In the genomic region with DNA sequence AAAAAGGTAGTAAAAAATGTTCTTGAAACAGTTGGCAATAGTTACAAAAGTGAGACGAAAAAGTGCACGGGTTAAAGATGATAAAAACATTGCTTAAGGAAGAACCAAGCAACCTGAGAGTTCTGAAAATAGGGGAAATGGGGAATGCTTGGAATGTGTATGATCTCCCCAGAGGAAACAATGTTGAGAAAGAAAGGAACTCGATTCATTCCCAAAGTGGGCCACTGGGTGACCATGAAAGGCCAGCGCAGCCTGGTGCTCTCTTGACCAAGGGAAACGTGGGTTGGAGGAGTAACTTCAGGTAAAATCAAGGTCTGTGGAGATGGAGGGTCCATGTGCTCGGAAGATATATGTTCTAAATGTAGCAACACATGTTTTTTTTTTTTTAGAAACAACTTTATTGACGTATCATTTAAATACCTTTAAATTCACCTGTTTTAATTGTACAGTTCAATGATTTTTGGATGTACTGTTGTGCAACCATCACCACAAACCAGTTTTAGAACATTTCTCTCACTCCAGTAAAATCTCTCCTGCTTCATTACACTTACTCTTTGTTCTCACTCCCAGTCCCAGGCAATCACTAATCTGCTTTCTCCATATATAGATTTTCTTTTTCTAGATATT, we compare ENCODE assay signal across 23 cellular contexts. TPM values are rescaled to one million over a fixed set of nuclear protein-coding genes. Genes with fewer than 3 reads are reported as not detected.
DNase-seq lines count a peak whose midpoint lies in the region; ATAC-seq, FAIRE-seq and TF ChIP-seq lines count a peak whose summit lies in the region.
"Had no signal": no experiment of that assay in that cellular context is flagged by ENCODE, and none has a peak within 500 bp of the region (broad histone marks: within the 10 kb centered on the region; RNA-seq: fewer than 3 reads in every experiment).

No MANE protein-coding gene starts in this region.

- no peaks in the 10 kb centered on the region for H3K36me3 ChIP-seq in CD4-positive, alpha-beta memory T cell (ENCODE audit: insufficient read depth, low read length)
- H3K36me3 ChIP-seq in GM23338 (ENCODE audit: insufficient read depth): no peaks in the 10 kb centered on the region
- no peaks in the 10 kb centered on the region for H3K36me3 ChIP-seq in K562 (ENCODE audit: control insufficient read depth, insufficient read depth, low read length)
- H3K36me3 ChIP-seq in naive thymus-derived CD4-positive, alpha-beta T cell (ENCODE audit: control insufficient read depth in 2 of 3, insufficient read depth in 3 of 3, low read length in 3 of 3): peaks cover 0 to 3% (median 0%) of the 10 kb centered on the region in 3 experiments
- H3K36me3 ChIP-seq: stomach, tibial nerve had no signal

- H3K4me3 ChIP-seq in CD4-positive, alpha-beta memory T cell (ENCODE audit: low read length in 2 of 2): no peak overlapping the region
- H3K4me3 ChIP-seq in GM23338 (no peak overlapping the region), K562 (no peak overlapping the region)
- H3K4me3 ChIP-seq in naive thymus-derived CD4-positive, alpha-beta T cell (ENCODE audit: low read length): no peak overlapping the region
- H3K4me3 ChIP-seq: stomach, tibial nerve had no signal

- H3K4me1 ChIP-seq in CD4-positive, alpha-beta memory T cell (ENCODE audit: insufficient read depth, low read length): peaks cover 51% of the 10 kb centered on the region
- peaks cover 8% of the 10 kb centered on the region; the same call in 1 of the 2 replicates for H3K4me1 ChIP-seq in GM23338 (ENCODE audit: insufficient read depth)
- peaks cover 4 to 5% of the 10 kb centered on the region in 2 experiments; a peak in 4 of 5 replicates for H3K4me1 ChIP-seq in K562 (replicated peaks in 1 of 2; ENCODE audit: control insufficient read depth in 2 of 2, insufficient read depth in 2 of 2, low read length in 2 of 2)
- H3K4me1 ChIP-seq in naive thymus-derived CD4-positive, alpha-beta T cell (ENCODE audit: control insufficient read depth in 2 of 2, insufficient read depth in 2 of 2, low read length in 2 of 2): peaks cover 16 to 32% of the 10 kb centered on the region in 2 donors

- no peaks in the 10 kb centered on the region for H3K79me2 ChIP-seq in GM23338 (replicated peaks; ENCODE audit: insufficient read depth)
- H3K79me2 ChIP-seq in K562 (ENCODE audit: control insufficient read depth, insufficient read depth, low read length): peaks cover 10% of the 10 kb centered on the region; the same call in 1 of the 3 replicates

- no peak overlapping the region for H3K4me3 Mint-ChIP-seq in CD4-positive, alpha-beta memory T cell
- H3K4me3 Mint-ChIP-seq in GM23338: no peak overlapping the region
- peak overlapping the region in 5 of 10 donors; percentile 14 to 31 (median 21) for H3K4me3 Mint-ChIP-seq in naive thymus-derived CD4-positive, alpha-beta T cell
- H3K4me3 Mint-ChIP-seq: brain had no signal

- H3K9me3 ChIP-seq in CD4-positive, alpha-beta memory T cell (ENCODE audit: control insufficient read depth in 1 of 2, low read length in 2 of 2): no peaks in the 10 kb centered on the region
- no peaks in the 10 kb centered on the region for H3K9me3 ChIP-seq in K562 (replicated peaks; ENCODE audit: control insufficient read depth, insufficient read depth, low read depth, low read length)
- no peaks in the 10 kb centered on the region for H3K9me3 ChIP-seq in naive thymus-derived CD4-positive, alpha-beta T cell (ENCODE audit: control insufficient read depth in 2 of 3, low read length in 3 of 3)
- H3K9me3 ChIP-seq: stomach, tibial nerve had no signal

- no peak for TF ChIP-seq RAD21 in K562 (CRISPR knock-in tag; conservative IDR thresholded peaks at IDR 0.05 in 1 of 2, IDR thresholded peaks at IDR 0.05 in 1 of 2)

- no peak overlapping the region for H3K9ac ChIP-seq in K562 (ENCODE audit: insufficient read depth in 1 of 2, low read depth in 2 of 2, low read length in 2 of 2)

- H3K4me1 Mint-ChIP-seq in CD4-positive, alpha-beta memory T cell: peaks cover 50 to 76% (median 65%) of the 10 kb centered on the region in 4 donors
- peaks cover 14% of the 10 kb centered on the region for H3K4me1 Mint-ChIP-seq in GM23338
- H3K4me1 Mint-ChIP-seq in naive thymus-derived CD4-positive, alpha-beta T cell: peaks cover 43 to 86% (median 81%) of the 10 kb centered on the region in 7 donors
- H3K4me1 Mint-ChIP-seq: brain had no signal

- H2AFZ ChIP-seq in GM23338: no peak overlapping the region
- H2AFZ ChIP-seq in K562 (ENCODE audit: low read depth, low read length): no peak overlapping the region

- H3K9me2 ChIP-seq in GM23338 (ENCODE audit: insufficient read depth): no peaks in the 10 kb centered on the region; the same call in 1 of the 2 replicates

- no peaks in the 10 kb centered on the region for H4K20me1 ChIP-seq in GM23338 (replicated peaks; ENCODE audit: insufficient read depth)
- no peaks in the 10 kb centered on the region for H4K20me1 ChIP-seq in K562 (replicated peaks; ENCODE audit: control insufficient read depth, insufficient read depth, low read length)

- TF ChIP-seq CTCF in GM23338 (conservative IDR thresholded peaks at IDR 0.05; ENCODE audit: low read depth in 2 of 2) (no peak), K562 (IDR thresholded peaks at IDR 0.05 in 2 of 3, conservative IDR thresholded peaks at IDR 0.05 in 1 of 3; ENCODE audit: insufficient read depth in 2 of 3, low read depth in 1 of 3, low read length in 3 of 3) (no peak)

- H3K27ac Mint-ChIP-seq in CD4-positive, alpha-beta memory T cell: peak overlapping the region in 6 of 7 donors; percentile 18 to 85 (median 59)
- H3K27ac Mint-ChIP-seq in GM23338: peak overlapping the region; percentile 73; the same call in 1 of the 2 replicates
- peak overlapping the region in 8 of 9 donors; percentile 9 to 88 (median 78) for H3K27ac Mint-ChIP-seq in naive thymus-derived CD4-positive, alpha-beta T cell
- H3K27ac Mint-ChIP-seq: brain had no signal

- CTCF ChIA-PET in CD4-positive, alpha-beta memory T cell (lab: Charles Lee; ENCODE audit: partially characterized antibody): no interaction called here
- CTCF ChIA-PET in K562 (lab: Yijun Ruan, JAX; ENCODE audit: low intra/inter-chr PET ratio): interaction anchor here (0.6 kb wide), 1 partner anchor 1696 kb away, joined by 3 read pairs; no protein-coding TSS in a partner anchor
- CTCF ChIA-PET in naive thymus-derived CD4-positive, alpha-beta T cell (lab: Charles Lee): interaction anchor here (1.5 to 1.7 kb wide), 2 partner anchors 19 to 23 kb away, joined by 3 to 4 read pairs; no protein-coding TSS in a partner anchor

- no peaks in the 10 kb centered on the region for H3K27me3 ChIP-seq in CD4-positive, alpha-beta memory T cell (ENCODE audit: insufficient read depth, low read length)
- H3K27me3 ChIP-seq in GM23338 (ENCODE audit: insufficient read depth) (no peaks in the 10 kb centered on the region), K562 (ENCODE audit: control insufficient read depth in 2 of 2, insufficient read depth in 2 of 2, low read length in 2 of 2) (no peaks in the 10 kb centered on the region)
- no peaks in the 10 kb centered on the region for H3K27me3 ChIP-seq in naive thymus-derived CD4-positive, alpha-beta T cell (ENCODE audit: control insufficient read depth in 2 of 2, insufficient read depth in 2 of 2, low read length in 2 of 2)
- H3K27me3 ChIP-seq: stomach, tibial nerve had no signal

- DNase-seq in CD4-positive, alpha-beta memory T cell: no peak
- DNase-seq in GM23338 (ENCODE audit: low spot score): peak; percentile 74
- no peak for DNase-seq in K562 (ENCODE audit: extremely low read depth in 1 of 4, low spot score in 3 of 4)
- no peak for DNase-seq in naive thymus-derived CD4-positive, alpha-beta T cell
- no peak for DNase-seq in NCI-H82 treated with DMSO at 0.1 percent for 48 hours (lab: John Stamatoyannopoulos, UW; ENCODE audit: unreplicated experiment)
- DNase-seq in HCEC 1CT: no peak
- DNase-seq: effector CD4-positive, alpha-beta T cell; foreskin fibroblast; KG1; left ventricle myocardium superior; MM.1S; NCI-H1436; NCI-H510A treated with DMSO at 0.1 percent for 48 hours; PC-3; SHP77; stomach; SW 1271 had no signal

- intact Hi-C loops in CD4-positive, alpha-beta memory T cell (cut with micrococcal nuclease): no loop called here
- intact Hi-C loops in K562 (cut with micrococcal nuclease): loop anchor here (2.0 kb wide), 1 partner anchor 23 kb away; no protein-coding TSS in a partner anchor
- intact Hi-C loops in naive thymus-derived CD4-positive, alpha-beta T cell (cut with micrococcal nuclease): no loop called here

- 68% methylated on average over 7 of the region's 7 CpGs for WGBS in K562 (ENCODE audit: insufficient coverage, low coverage, missing lambda C conversion rate)

- FAIRE-seq in K562 (lab: Jason Lieb, UNC): no peak

- H3K4me2 ChIP-seq in GM23338: 0 out of 2 replicates have a peak overlapping the region, but pooled peaks have one; percentile 15
- H3K4me2 ChIP-seq in K562 (ENCODE audit: insufficient read depth, low read length): no peak overlapping the region

- ATAC-seq in GM23338: peak; percentile 73
- peak; percentile 38; the same call in 2 of the 3 replicates for ATAC-seq in K562
- ATAC-seq in naive thymus-derived CD4-positive, alpha-beta T cell: no peak
- ATAC-seq in HG02885 (IDR thresholded peaks at IDR 0.05; ENCODE audit: poor library complexity, unreplicated experiment): no peak
- ATAC-seq: activated CD4-positive, CD25-positive, alpha-beta regulatory T cell treated with anti-CD3 and anti-CD28 coated beads, Interleukin-2, amount 50 U/mL, for 24 hours; left ventricle myocardium superior; PC-3; sciatic nerve had no signal

- H3K9me3 Mint-ChIP-seq in CD4-positive, alpha-beta memory T cell: no peaks in the 10 kb centered on the region
- no peaks in the 10 kb centered on the region for H3K9me3 Mint-ChIP-seq in GM23338
- H3K9me3 Mint-ChIP-seq in naive thymus-derived CD4-positive, alpha-beta T cell: no peaks in the 10 kb centered on the region
- H3K9me3 Mint-ChIP-seq: brain had no signal

- BruUV-seq in K562 (replicated peaks; lab: Mats Ljungman, UMichigan): no TSS peak

- POLR2A ChIA-PET in CD4-positive, alpha-beta memory T cell (lab: Charles Lee; ENCODE audit: partially characterized antibody): interaction anchor here (0.6 to 1.1 kb wide), 2 partner anchors 115 to 120 kb away, joined by 3 to 4 read pairs; no protein-coding TSS in a partner anchor
- POLR2A ChIA-PET in K562 (lab: Yijun Ruan, JAX): no interaction called here
- POLR2A ChIA-PET in naive thymus-derived CD4-positive, alpha-beta T cell (lab: Charles Lee): interaction anchor here (2.0 to 3.7 kb wide), 2 partner anchors 11 to 24 kb away, joined by 10 to 30 read pairs; no protein-coding TSS in a partner anchor

- no peak for TF ChIP-seq EP300 in K562 (IDR thresholded peaks at IDR 0.05; ENCODE audit: low read length)

- in situ Hi-C loops in K562 (cut with MboI): no loop called here

- no peak for TF ChIP-seq POLR2A in K562 (conservative IDR thresholded peaks at IDR 0.05)

- no peak overlapping the region for H3K27ac ChIP-seq in CD4-positive, alpha-beta memory T cell (ENCODE audit: low read depth, low read length)
- H3K27ac ChIP-seq in GM23338 (ENCODE audit: low read depth) (no peak overlapping the region), K562 (ENCODE audit: extremely low read depth, low read depth, low read length) (no peak overlapping the region)
- H3K27ac ChIP-seq in naive thymus-derived CD4-positive, alpha-beta T cell (ENCODE audit: low read depth, low read length): no peak overlapping the region
- H3K27ac ChIP-seq: C4-2B, stomach, tibial nerve had no signal

- no peaks in the 10 kb centered on the region for H3K9me1 ChIP-seq in K562 (ENCODE audit: control insufficient read depth, insufficient read depth, low read length)

- H3F3A ChIP-seq in GM23338 (replicated peaks; ENCODE audit: low read depth): no peaks in the 10 kb centered on the region

- no peaks in the 10 kb centered on the region for H3K27me3 Mint-ChIP-seq in CD4-positive, alpha-beta memory T cell
- no peaks in the 10 kb centered on the region for H3K27me3 Mint-ChIP-seq in GM23338 (ENCODE audit: insufficient read depth, low read depth, poor library complexity)
- no peaks in the 10 kb centered on the region for H3K27me3 Mint-ChIP-seq in naive thymus-derived CD4-positive, alpha-beta T cell
- H3K27me3 Mint-ChIP-seq: brain had no signal

- H3K36me3 Mint-ChIP-seq in CD4-positive, alpha-beta memory T cell: peaks cover 19 to 26% of the 10 kb centered on the region in 2 donors
- H3K36me3 Mint-ChIP-seq in GM23338 (ENCODE audit: low read depth): no peaks in the 10 kb centered on the region
- H3K36me3 Mint-ChIP-seq in naive thymus-derived CD4-positive, alpha-beta T cell: peaks cover 10 to 27% (median 27%) of the 10 kb centered on the region in 5 donors
- H3K36me3 Mint-ChIP-seq: brain had no signal

RNA-seq across cellular contexts. Expression of a gene that starts 34.5 kb away (rescaled TPM):
- total RNA-seq in CD4-positive, alpha-beta memory T cell: 10 to 100 TPM; 64.9 to 71.1 TPM
- polyA plus RNA-seq in CD4-positive, alpha-beta memory T cell: 10 to 100 TPM; 32.7 to 35.9 TPM
- 10.1 and 13.4 TPM in 2 replicates for total RNA-seq in GM23338 (2014; rRNA removed; shearing (Covaris generic))
- polyA plus RNA-seq in GM23338 (2016; fragmentation: Nextera tagmentation; extraction: Ambion mirVana) (9.1 and 10.8 TPM in 2 replicates), K562 (2011; rRNA removed) (8.2 and 13.2 TPM in 2 replicates), K562 (2014; fragmentation: Illumina TruSeq; extraction: Trizol) (6.3 and 7.1 TPM in 2 replicates), K562 (2014; fragmentation: Nextera tagmentation; extraction: Ambion mirVana) (1 to 10 TPM; 4.5 to 7.0 TPM), K562 (2014; rRNA removed) (4.4 and 5.8 TPM in 2 replicates)
- 36.3 and 89.5 TPM in 2 replicates for total RNA-seq in K562 (2011; cell fraction: chromatin; rRNA removed; ENCODE audit: low replicate concordance)
- 14.0 and 19.1 TPM in 2 replicates for total RNA-seq in K562 (2011; cell fraction: nucleolus; rRNA removed)
- 31.7 and 73.3 TPM in 2 replicates for total RNA-seq in K562 (2011; cell fraction: nucleoplasm; rRNA removed)
- total RNA-seq in K562 (2014; rRNA removed) (8.3 and 9.3 TPM in 2 replicates), K562 (2014; rRNA removed; fragmentation: Illumina TruSeq; extraction: Trizol) (15.8 and 19.5 TPM in 2 replicates), K562 (2015; rRNA removed; fragmentation: Illumina TruSeq; extraction: Trizol) (11.3 and 11.7 TPM in 2 replicates), K562 (2021) (12.8 and 14.7 TPM in 2 replicates)
- 2.5 and 2.8 TPM in 2 replicates for polyA plus RNA-seq in K562 (2011; cell fraction: cytosol; rRNA removed)
- polyA plus RNA-seq in K562 (2011; cell fraction: nucleus; rRNA removed): 20.7 and 21.3 TPM in 2 replicates
- polyA plus RNA-seq in K562 (2012): 4.3 and 5.4 TPM in 2 replicates
- 51.7 and 57.9 TPM in 2 replicates for polyA minus RNA-seq in K562 (2011; rRNA and poly(A)+ RNA removed)
- polyA minus RNA-seq in K562 (2011; cell fraction: cytosol; rRNA and poly(A)+ RNA removed): 7.0 and 8.7 TPM in 2 replicates
- 28.1 and 37.8 TPM in 2 replicates for polyA minus RNA-seq in K562 (2011; cell fraction: nucleus; rRNA and poly(A)+ RNA removed)
- 10 to 100 TPM; 51.1 to 89.1 (median 78.6) TPM for total RNA-seq in naive thymus-derived CD4-positive, alpha-beta T cell
- 10 to 100 TPM; 47.3 to 47.8 TPM for polyA plus RNA-seq in naive thymus-derived CD4-positive, alpha-beta T cell

Comparison
In these comparisons a context has a peak if more than half of its experiments do, and no peak if none do; other contexts are left out.
1. ATAC-seq: peak in GM23338 (single experiment) and K562 (single experiment); none in naive thymus-derived CD4-positive, alpha-beta T cell (single experiment) and HG02885 (single experiment).
2. Peak in every context shown above with its lines, with median percentiles within 50 percentile points of each other: H3K27ac Mint-ChIP-seq.